14 cellular contexts compared by ENCODE assay signal in the genomic region with DNA sequence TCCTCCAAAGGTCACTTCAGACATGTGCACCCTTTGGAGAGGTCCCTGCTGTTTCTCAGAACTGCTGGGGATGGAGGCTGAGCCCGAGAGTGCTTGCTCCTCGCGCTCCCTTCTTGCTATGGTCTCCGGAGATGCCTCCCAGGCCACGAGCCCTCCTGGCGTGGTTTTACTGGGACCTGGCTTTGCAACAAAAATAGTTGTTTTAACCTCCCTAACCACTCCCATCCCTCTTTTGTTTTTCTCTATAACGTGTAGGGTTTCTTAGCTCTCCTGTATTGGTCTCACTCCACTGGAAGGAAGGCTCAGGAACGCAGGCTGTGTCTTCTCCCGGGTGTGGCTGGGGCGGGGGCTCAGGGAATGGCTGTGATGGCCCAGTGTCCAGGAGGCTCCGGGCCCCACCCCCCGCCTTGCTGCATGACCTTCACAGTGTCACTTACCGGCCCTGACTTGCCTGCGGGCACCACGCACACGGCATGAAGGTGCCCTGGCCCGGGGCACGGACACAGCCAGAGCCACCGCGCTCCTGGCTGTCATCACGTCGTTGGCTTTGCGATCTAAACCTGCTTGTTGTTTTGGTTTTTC. TPM values are rescaled to one million over a fixed set of nuclear protein-coding genes. Genes with fewer than 3 reads are reported as not detected.
DNase-seq lines count a peak whose midpoint lies in the region; ATAC-seq and TF ChIP-seq lines count a peak whose summit lies in the region.
"Had no signal": no experiment of that assay in that cellular context is flagged by ENCODE, and none has a peak within 500 bp of the region (broad histone marks: within the 10 kb centered on the region; RNA-seq: fewer than 3 reads in every experiment).

No MANE protein-coding gene starts in this region.

- DNase-seq in Right ventricle myocardium inferior (ENCODE audit: missing footprints) (no peak), cardiac septum (ENCODE audit: low spot score) (no peak), immature natural killer cell (no peak), type B pancreatic cell (ENCODE audit: extremely low spot score, unreplicated experiment) (no peak), omental fat pad (ENCODE audit: low spot score) (no peak), mesenteric fat pad (ENCODE audit: low spot score) (no peak)
- DNase-seq: activated naive CD4-positive, alpha-beta T cell treated with anti-CD3 and anti-CD28 coated beads for 36 hours; body of pancreas; dermis blood vessel endothelial cell; erythroblast; NCI-H1694 treated with DMSO at 0.1 percent for 48 hours; SIG-M5 had no signal

- H3K36me3 Mint-ChIP-seq in immature natural killer cell (no peaks in the 10 kb centered on the region), type B pancreatic cell (peaks cover 13% of the 10 kb centered on the region)

- H3K4me3 Mint-ChIP-seq in immature natural killer cell: no peak overlapping the region
- H3K4me3 Mint-ChIP-seq in type B pancreatic cell: peak overlapping the region; percentile 81
- H3K4me3 Mint-ChIP-seq: activated naive CD4-positive, alpha-beta T cell treated with anti-CD3 and anti-CD28 coated beads for 36 hours had no signal

- H3K27me3 Mint-ChIP-seq in immature natural killer cell (ENCODE audit: low read depth in 3 of 3) (peaks cover 4 to 10% (median 6%) of the 10 kb centered on the region in 3 donors), type B pancreatic cell (no peaks in the 10 kb centered on the region)

- intact Hi-C loops in Right ventricle myocardium inferior (cut with DNase I) (loop anchor here (5.0 kb wide), 1 partner anchor 42 kb away; no protein-coding TSS in a partner anchor), cardiac septum (cut with DNase I) (no loop called here)

- H3K9me3 Mint-ChIP-seq in immature natural killer cell (no peaks in the 10 kb centered on the region), type B pancreatic cell (no peaks in the 10 kb centered on the region)
- H3K9me3 Mint-ChIP-seq: activated naive CD4-positive, alpha-beta T cell treated with anti-CD3 and anti-CD28 coated beads for 36 hours had no signal

- H3K27ac Mint-ChIP-seq in immature natural killer cell (peak overlapping the region in 4 of 6 donors; percentile 29 to 77 (median 50)), type B pancreatic cell (peak overlapping the region; percentile 94)

- H3K4me1 Mint-ChIP-seq in immature natural killer cell: peaks cover 30 to 32% of the 10 kb centered on the region in 2 donors
- H3K4me1 Mint-ChIP-seq in type B pancreatic cell (ENCODE audit: unreplicated experiment): peaks cover 16% of the 10 kb centered on the region

- TF ChIP-seq CTCF in type B pancreatic cell (conservative IDR thresholded peaks at IDR 0.05): no peak
- TF ChIP-seq CTCF in omental fat pad (IDR thresholded peaks at IDR 0.05): no peak

- peak; percentile 34 for ATAC-seq in Right ventricle myocardium inferior
- ATAC-seq in omental fat pad (ENCODE audit: low FRiP score): no peak
- ATAC-seq: A549, body of pancreas had no signal

RNA-seq across cellular contexts. Expression of a gene that starts 5.6 kb away (rescaled TPM):
- total RNA-seq in Right ventricle myocardium inferior: 27.8 TPM
- total RNA-seq in cardiac septum: 24.9 TPM
- 10 to 100 TPM; 11.5 to 17.3 (median 16.1) TPM for polyA plus RNA-seq in immature natural killer cell
- 33.6 and 46.9 TPM in 2 replicates for total RNA-seq in type B pancreatic cell (ENCODE audit: low replicate concordance)
- 10 to 100 TPM; 33.0 to 45.2 (median 39.0) TPM for total RNA-seq in omental fat pad
- total RNA-seq in mesenteric fat pad: 26.9 TPM

RNA-seq across cellular contexts. Expression of a gene that starts 13.8 kb away (rescaled TPM):
- total RNA-seq in Right ventricle myocardium inferior (0.41 TPM), cardiac septum (0.38 TPM), type B pancreatic cell (ENCODE audit: low replicate concordance) (25.3 and 66.6 TPM in 2 replicates), omental fat pad (1 to 10 TPM in 3 of 4 donors, under 1 TPM in 1; 0.79 to 3.6 (median 3.1) TPM), mesenteric fat pad (1.2 TPM)
- polyA plus RNA-seq in immature natural killer cell: 1 to 10 TPM in 2 of 3 donors, not detected in 1; 2.3 to 4.4 TPM
- total RNA-seq: osteocyte had no signal

RNA-seq across cellular contexts. Expression of a gene that starts 40.9 kb away (rescaled TPM):
- total RNA-seq in Right ventricle myocardium inferior: 50.0 TPM
- 33.3 TPM for total RNA-seq in cardiac septum
- polyA plus RNA-seq in immature natural killer cell: 100 to 1,000 TPM; 238 to 392 (median 259) TPM
- 36.2 and 44.0 TPM in 2 replicates for total RNA-seq in type B pancreatic cell (ENCODE audit: low replicate concordance)
- 10 to 100 TPM; 17.6 to 42.1 (median 31.0) TPM for total RNA-seq in omental fat pad
- total RNA-seq in mesenteric fat pad: 25.3 TPM

RNA-seq across cellular contexts. Expression of a gene that starts 51.4 kb away (rescaled TPM):
- 190 TPM for total RNA-seq in Right ventricle myocardium inferior
- 158 TPM for total RNA-seq in cardiac septum
- 100 to 1,000 TPM; 164 to 180 (median 168) TPM for polyA plus RNA-seq in immature natural killer cell
- total RNA-seq in type B pancreatic cell (ENCODE audit: low replicate concordance): 84.5 and 128 TPM in 2 replicates
- total RNA-seq in omental fat pad: 100 to 1,000 TPM; 218 to 259 (median 230) TPM
- total RNA-seq in mesenteric fat pad: 231 TPM
